ENCODE assay signal across 25 cellular contexts in genomic region chr12:26928661-26929060, GRCh38.
"Had no signal": no experiment of that assay in that cellular context is flagged by ENCODE, and none has a peak within 500 bp of the region (broad histone marks: within the 10 kb centered on the region; RNA-seq: fewer than 3 reads in every experiment).

No MANE protein-coding gene starts in this region.

- FAIRE-seq: pancreas had no signal

- H3K27ac Mint-ChIP-seq: natural killer cell treated with Interleukin-12 subunit alpha and Interleukin-12 subunit beta and Interleukin-15 and Interleukin-18, amount 100 ng/mL, for 72 hours; stimulated activated effector memory CD8-positive, alpha-beta T cell treated with anti-CD3 and anti-CD28 coated beads, Interleukin-12 subunit alpha, Interleukin-12 subunit beta, amount 100 ng/mL, for 72 hours; stimulated activated naive CD8-positive, alpha-beta T cell treated with anti-CD3 and anti-CD28 coated beads, Interleukin-15, Interleukin-2, amounts not matched to agents 100 ng/mL and 50 ng/mL, for 24 hours; type B pancreatic cell had no signal

- H3K4me3 Mint-ChIP-seq: naive thymus-derived CD4-positive, alpha-beta T cell; natural killer cell treated with Interleukin-12 subunit alpha and Interleukin-12 subunit beta and Interleukin-15 and Interleukin-18, amount 100 ng/mL, for 72 hours; neural crest cell; stimulated activated effector memory CD8-positive, alpha-beta T cell treated with anti-CD3 and anti-CD28 coated beads, Interleukin-12 subunit alpha, Interleukin-12 subunit beta, amount 100 ng/mL, for 72 hours; stimulated activated naive CD8-positive, alpha-beta T cell treated with anti-CD3 and anti-CD28 coated beads, Interleukin-15, Interleukin-2, amounts not matched to agents 100 ng/mL and 50 ng/mL, for 24 hours; type B pancreatic cell had no signal

- DNase-seq: hypothalamus; islet precursor cell; left ventricle myocardium inferior; mesendoderm; midbrain; mucosa of descending colon; naive thymus-derived CD4-positive, alpha-beta T cell; nucleus accumbens; pancreas; posterior cingulate gyrus; retina; right cardiac atrium; stimulated activated CD4-positive, alpha-beta T cell treated with anti-CD3 and anti-CD28 coated beads, Interleukin-12 subunit alpha, Interleukin-12 subunit beta, amount 100 ng/mL, for 4 hours; stimulated activated CD4-positive, alpha-beta T cell treated with anti-CD3 and anti-CD28 coated beads, Interleukin-15, amount 100 ng/mL, for 24 hours; stimulated activated CD4-positive, alpha-beta T cell treated with anti-CD3 and anti-CD28 coated beads, Interleukin-2, amount 100 ng/mL, for 24 hours; stimulated activated CD4-positive, alpha-beta T cell treated with anti-CD3 and anti-CD28 coated beads, Interleukin-4, amount 100 ng/mL, for 1 hour; stimulated activated naive CD4-positive, alpha-beta T cell; tibial artery; uterus had no signal

- H3K27me3 Mint-ChIP-seq: naive thymus-derived CD4-positive, alpha-beta T cell; natural killer cell treated with Interleukin-12 subunit alpha and Interleukin-12 subunit beta and Interleukin-15 and Interleukin-18, amount 100 ng/mL, for 72 hours; stimulated activated naive CD8-positive, alpha-beta T cell treated with anti-CD3 and anti-CD28 coated beads, Interleukin-15, Interleukin-2, amounts not matched to agents 100 ng/mL and 50 ng/mL, for 24 hours; type B pancreatic cell had no signal

- ATAC-seq: mucosa of descending colon; naive thymus-derived CD4-positive, alpha-beta T cell; natural killer cell treated with Interleukin-12 subunit alpha and Interleukin-12 subunit beta and Interleukin-15 and Interleukin-18, amount 100 ng/mL, for 72 hours; pancreas; right cardiac atrium; sciatic nerve; stimulated activated effector memory CD8-positive, alpha-beta T cell treated with anti-CD3 and anti-CD28 coated beads, Interleukin-12 subunit alpha, Interleukin-12 subunit beta, amount 100 ng/mL, for 72 hours had no signal

- H3K9me3 Mint-ChIP-seq: naive thymus-derived CD4-positive, alpha-beta T cell; natural killer cell treated with Interleukin-12 subunit alpha and Interleukin-12 subunit beta and Interleukin-15 and Interleukin-18, amount 100 ng/mL, for 72 hours; neural crest cell; stimulated activated effector memory CD8-positive, alpha-beta T cell treated with anti-CD3 and anti-CD28 coated beads, Interleukin-12 subunit alpha, Interleukin-12 subunit beta, amount 100 ng/mL, for 72 hours; stimulated activated naive CD8-positive, alpha-beta T cell treated with anti-CD3 and anti-CD28 coated beads, Interleukin-15, Interleukin-2, amounts not matched to agents 100 ng/mL and 50 ng/mL, for 24 hours; type B pancreatic cell had no signal
